Comparison of ENCODE assay signal across 14 cellular contexts in genomic region chr5:150571836-150572235, GRCh38.
DNase-seq lines count a peak whose midpoint lies in the region; ATAC-seq and TF ChIP-seq lines count a peak whose summit lies in the region.
"Had no signal": no experiment of that assay in that cellular context is flagged by ENCODE, and none has a peak within 500 bp of the region (broad histone marks: within the 10 kb centered on the region; RNA-seq: fewer than 3 reads in every experiment).

No MANE protein-coding gene starts in this region.

- no peak for ATAC-seq in GM19452 (IDR thresholded peaks at IDR 0.05; ENCODE audit: unreplicated experiment)
- no peak for ATAC-seq in activated CD4-positive, CD25-positive, alpha-beta regulatory T cell treated with anti-CD3 and anti-CD28 coated beads, Interleukin-2, amount 50 U/mL, for 24 hours
- ATAC-seq: CD8-positive, alpha-beta T cell; HepG2 had no signal

- no peaks in the 10 kb centered on the region for H4K20me1 ChIP-seq in neural progenitor cell (ENCODE audit: low read depth)
- H4K20me1 ChIP-seq: BLaER1 treated with 17β-estradiol and CSF1 and Interleukin-3, amounts not matched to agents 10 nM and 100 nM had no signal

- TF ChIP-seq CTCF in mesothelial cell of epicardium (IDR thresholded peaks at IDR 0.05; ENCODE audit: unreplicated experiment) (no peak), neural progenitor cell (IDR thresholded peaks at IDR 0.05) (no peak), ovary (IDR thresholded peaks at IDR 0.05) (no peak)

- peaks cover 18% of the 10 kb centered on the region for H3K4me1 Mint-ChIP-seq in mesothelial cell of epicardium
- no peaks in the 10 kb centered on the region for H3K4me1 Mint-ChIP-seq in neural progenitor cell
- H3K4me1 Mint-ChIP-seq: B cell, H9 had no signal

- peak overlapping the region; percentile 39 for H3K27ac Mint-ChIP-seq in mesothelial cell of epicardium
- peak overlapping the region; percentile 83 for H3K27ac Mint-ChIP-seq in neural progenitor cell
- H3K27ac Mint-ChIP-seq: B cell; CD8-positive, alpha-beta T cell had no signal

- H3K36me3 Mint-ChIP-seq in mesothelial cell of epicardium (no peaks in the 10 kb centered on the region), neural progenitor cell (no peaks in the 10 kb centered on the region)
- H3K36me3 Mint-ChIP-seq: CD8-positive, alpha-beta T cell had no signal

- no peak overlapping the region for H3K4me3 Mint-ChIP-seq in mesothelial cell of epicardium
- H3K4me3 Mint-ChIP-seq in neural progenitor cell: no peak overlapping the region
- H3K4me3 Mint-ChIP-seq: B cell; CD8-positive, alpha-beta T cell; H9 had no signal

- H3K9ac ChIP-seq in neural progenitor cell: no peak overlapping the region
- H3K9ac ChIP-seq: BLaER1 treated with 17β-estradiol and CSF1 and Interleukin-3, amounts not matched to agents 10 nM and 100 nM had no signal

- H3K27me3 Mint-ChIP-seq in mesothelial cell of epicardium (ENCODE audit: low read depth) (no peaks in the 10 kb centered on the region), neural progenitor cell (ENCODE audit: insufficient read depth, low read depth) (peaks cover 4% of the 10 kb centered on the region)
- H3K27me3 Mint-ChIP-seq: B cell had no signal

- H3K27me3 ChIP-seq in SJCRH30: no peaks in the 10 kb centered on the region
- no peaks in the 10 kb centered on the region for H3K27me3 ChIP-seq in neural progenitor cell
- H3K27me3 ChIP-seq in ovary: no peaks in the 10 kb centered on the region
- H3K27me3 ChIP-seq: BLaER1 treated with 17β-estradiol and CSF1 and Interleukin-3, amounts not matched to agents 10 nM and 100 nM had no signal

- H3K4me1 ChIP-seq in SJCRH30: peaks cover 18% of the 10 kb centered on the region
- H3K4me1 ChIP-seq in neural progenitor cell: no peaks in the 10 kb centered on the region
- peaks cover 3% of the 10 kb centered on the region for H3K4me1 ChIP-seq in ovary (ENCODE audit: insufficient read depth)

- H3K9me3 ChIP-seq in SJCRH30 (replicated peaks) (no peaks in the 10 kb centered on the region), neural progenitor cell (ENCODE audit: low read depth) (no peaks in the 10 kb centered on the region), ovary (no peaks in the 10 kb centered on the region)

- intact Hi-C loops in ovary (cut with DNase I): no loop called here

- no peaks in the 10 kb centered on the region for H3F3A ChIP-seq in neural progenitor cell (ENCODE audit: low read depth)

- H3K9me3 Mint-ChIP-seq in mesothelial cell of epicardium: no peaks in the 10 kb centered on the region
- H3K9me3 Mint-ChIP-seq in neural progenitor cell: no peaks in the 10 kb centered on the region
- H3K9me3 Mint-ChIP-seq: CD8-positive, alpha-beta T cell; H9 had no signal

- no peaks in the 10 kb centered on the region for H3K36me3 ChIP-seq in SJCRH30
- no peaks in the 10 kb centered on the region for H3K36me3 ChIP-seq in neural progenitor cell
- no peaks in the 10 kb centered on the region for H3K36me3 ChIP-seq in ovary
- H3K36me3 ChIP-seq: BLaER1 treated with 17β-estradiol and CSF1 and Interleukin-3, amounts not matched to agents 10 nM and 100 nM had no signal

- H3K79me2 ChIP-seq in neural progenitor cell (ENCODE audit: low read depth): no peaks in the 10 kb centered on the region

- TF ChIP-seq POLR2A in ovary (IDR thresholded peaks at IDR 0.05): no peak

- DNase-seq in SJCRH30 (peak; percentile 60 to 74), mesothelial cell of epicardium (ENCODE audit: low spot score in 2 of 2, unreplicated experiment in 2 of 2) (no peak), neural progenitor cell (ENCODE audit: low spot score) (no peak), ovary (no peak)
- DNase-seq: Calu3; CD8-positive, alpha-beta T cell; DMS79 treated with DMSO at 0.1 percent for 48 hours; GF-D8; H9 had no signal

- H3K4me3 ChIP-seq in SJCRH30 (no peak overlapping the region), neural progenitor cell (no peak overlapping the region), ovary (no peak overlapping the region)
- H3K4me3 ChIP-seq: BLaER1 treated with 17β-estradiol and CSF1 and Interleukin-3, amounts not matched to agents 10 nM and 100 nM had no signal

- no peak for TF ChIP-seq EP300 in ovary (IDR thresholded peaks at IDR 0.05)

- no peak overlapping the region for H3K4me2 ChIP-seq in neural progenitor cell
- H3K4me2 ChIP-seq: BLaER1 treated with 17β-estradiol and CSF1 and Interleukin-3, amounts not matched to agents 10 nM and 100 nM had no signal

- H2AFZ ChIP-seq in neural progenitor cell (replicated peaks): no peak overlapping the region

- H3K27ac ChIP-seq in SJCRH30 (peak overlapping the region; percentile 53), neural progenitor cell (no peak overlapping the region), ovary (no peak overlapping the region)
- H3K27ac ChIP-seq: BLaER1 treated with 17β-estradiol and CSF1 and Interleukin-3, amounts not matched to agents 10 nM and 100 nM had no signal

Comparison
In these comparisons a context has a peak if more than half of its experiments do, and no peak if none do; other contexts are left out.
1. DNase-seq: peak in SJCRH30 (2 of 2); none in mesothelial cell of epicardium (0 of 2), neural progenitor cell (single experiment) and ovary (0 of 5).